8 cellular contexts compared by ENCODE assay signal in the genomic region with DNA sequence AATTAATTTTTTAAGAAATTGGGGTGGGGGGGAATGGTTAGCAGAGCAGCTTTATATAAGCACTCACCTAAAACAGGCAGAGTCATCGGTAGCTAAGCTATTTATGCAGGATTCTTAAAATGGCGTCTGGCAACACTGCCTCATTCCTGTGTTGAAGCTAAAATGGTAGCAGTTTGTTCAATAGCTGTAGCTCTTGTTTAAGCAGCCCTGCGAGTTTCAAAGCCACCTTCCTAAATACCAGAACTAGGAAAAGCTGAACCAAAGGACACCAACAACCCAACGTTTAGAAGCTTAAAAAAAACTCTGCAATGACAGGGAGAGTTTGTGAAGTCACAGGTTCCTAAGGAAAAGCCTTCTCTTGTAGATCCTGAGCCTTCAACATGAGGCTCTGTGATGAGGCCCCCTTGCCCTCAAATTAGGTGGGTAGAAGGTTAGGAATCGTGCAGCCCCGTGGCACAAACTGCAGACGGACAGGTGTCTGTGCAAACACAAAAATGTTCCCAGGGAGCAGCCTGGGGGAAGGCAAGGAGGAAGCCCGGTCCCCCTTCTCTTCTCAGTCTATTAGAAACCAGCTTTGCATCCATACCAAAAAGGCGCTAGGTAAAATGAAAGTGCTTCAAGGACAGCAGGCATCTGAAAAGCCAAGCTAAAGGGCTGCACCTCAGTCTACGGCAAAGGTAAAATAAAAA. TPM values are rescaled to one million over a fixed set of nuclear protein-coding genes. Genes with fewer than 3 reads are reported as not detected.
DNase-seq lines count a peak whose midpoint lies in the region; ATAC-seq and TF ChIP-seq lines count a peak whose summit lies in the region.

No MANE protein-coding gene starts in this region.

- no peaks in the 10 kb centered on the region for H3K9me2 ChIP-seq in neural cell (ENCODE audit: insufficient read depth, low read length)

- no peak overlapping the region for H3K27ac Mint-ChIP-seq in dendritic cell treated with granulocyte-macrophage colony-stimulating factor and Interleukin-4, amounts not matched to agents 40 ng/mL and 50 ng/mL, for 4 days

- H3K9ac ChIP-seq in neural cell (ENCODE audit: low read length) = peak overlapping the region; percentile 49

- H3K27ac ChIP-seq in neural cell (ENCODE audit: low read length) = peak overlapping the region; percentile 60

- H4K20me1 ChIP-seq in neural cell (ENCODE audit: insufficient read depth) = no peaks in the 10 kb centered on the region

- H3K4me3 ChIP-seq in neural cell (ENCODE audit: low read length) = peak overlapping the region; percentile 58

- peaks cover 44% of the 10 kb centered on the region for H3K4me1 Mint-ChIP-seq in dendritic cell treated with granulocyte-macrophage colony-stimulating factor and Interleukin-4, amounts not matched to agents 40 ng/mL and 50 ng/mL, for 4 days (ENCODE audit: low read depth)

- peaks cover 37% of the 10 kb centered on the region for H3K36me3 Mint-ChIP-seq in dendritic cell treated with granulocyte-macrophage colony-stimulating factor and Interleukin-4, amounts not matched to agents 40 ng/mL and 50 ng/mL, for 4 days (ENCODE audit: low read depth)

- TF ChIP-seq RAD21 in neural cell (conservative IDR thresholded peaks at IDR 0.05) = no peak

- H3K4me3 Mint-ChIP-seq in dendritic cell treated with granulocyte-macrophage colony-stimulating factor and Interleukin-4, amounts not matched to agents 40 ng/mL and 50 ng/mL, for 4 days = peak overlapping the region; percentile 51

- peaks cover under 1% of the 10 kb centered on the region for H3F3A ChIP-seq in neural cell (ENCODE audit: insufficient read depth, low read length, poor library complexity, severe bottlenecking)

- TF ChIP-seq CTCF in neural cell (IDR thresholded peaks at IDR 0.05; ENCODE audit: poor library complexity, severe bottlenecking) = no peak

- no peaks in the 10 kb centered on the region for H3K36me3 ChIP-seq in neural cell (ENCODE audit: insufficient read depth, low read length)

- peak; percentile 38 for DNase-seq in EH (ENCODE audit: low read depth)
- peak; percentile 74 for DNase-seq in NCI-H526 treated with DMSO at 0.1 percent for 48 hours (lab: John Stamatoyannopoulos, UW)
- no peak for DNase-seq in cerebellum (ENCODE audit: low spot score)
- no peak for DNase-seq in SIG-M5 treated with dmso at 0.1 percent for 504 hours (lab: John Stamatoyannopoulos, UW; ENCODE audit: unreplicated experiment)

- H3K9me3 ChIP-seq in neural cell (ENCODE audit: low read length) = no peaks in the 10 kb centered on the region

- H3K27me3 ChIP-seq in neural cell (ENCODE audit: insufficient read depth, low read depth, low read length) = no peaks in the 10 kb centered on the region

- intact Hi-C loops in dendritic cell treated with granulocyte-macrophage colony-stimulating factor and Interleukin-4, amounts not matched to agents 40 ng/mL and 50 ng/mL, for 4 days (cut with micrococcal nuclease) = no loop called here

- H3K27me3 Mint-ChIP-seq in dendritic cell treated with granulocyte-macrophage colony-stimulating factor and Interleukin-4, amounts not matched to agents 40 ng/mL and 50 ng/mL, for 4 days = no peaks in the 10 kb centered on the region

- peak overlapping the region; percentile 10 for H2AFZ ChIP-seq in neural cell (ENCODE audit: low read depth, low read length)

- peak overlapping the region; percentile 74 for H3K4me2 ChIP-seq in neural cell (ENCODE audit: low read length)

- TF ChIP-seq EP300 in neural cell (conservative IDR thresholded peaks at IDR 0.05; ENCODE audit: poor library complexity, severe bottlenecking) = no peak

- no peak for ATAC-seq in HG03521 (IDR thresholded peaks at IDR 0.05; ENCODE audit: unreplicated experiment)
- ATAC-seq in HG03439 (IDR thresholded peaks at IDR 0.05; ENCODE audit: unreplicated experiment) = no peak

- H3K79me2 ChIP-seq in neural cell (replicated peaks; ENCODE audit: insufficient read depth, low read length) = peaks cover 73% of the 10 kb centered on the region

- H3K9me3 Mint-ChIP-seq in dendritic cell treated with granulocyte-macrophage colony-stimulating factor and Interleukin-4, amounts not matched to agents 40 ng/mL and 50 ng/mL, for 4 days = no peaks in the 10 kb centered on the region

TF ChIP-seq in neural cell, 6 proteins besides CTCF, POLR2A, EP300 and RAD21:
- TF ChIP-seq TAF1 (IDR thresholded peaks at IDR 0.05; ENCODE audit: low read depth) = peak; percentile 32
- TF ChIP-seq POLR2AphosphoS5 (IDR thresholded peaks at IDR 0.05) = no peak
- TF ChIP-seq, protein P1, sequence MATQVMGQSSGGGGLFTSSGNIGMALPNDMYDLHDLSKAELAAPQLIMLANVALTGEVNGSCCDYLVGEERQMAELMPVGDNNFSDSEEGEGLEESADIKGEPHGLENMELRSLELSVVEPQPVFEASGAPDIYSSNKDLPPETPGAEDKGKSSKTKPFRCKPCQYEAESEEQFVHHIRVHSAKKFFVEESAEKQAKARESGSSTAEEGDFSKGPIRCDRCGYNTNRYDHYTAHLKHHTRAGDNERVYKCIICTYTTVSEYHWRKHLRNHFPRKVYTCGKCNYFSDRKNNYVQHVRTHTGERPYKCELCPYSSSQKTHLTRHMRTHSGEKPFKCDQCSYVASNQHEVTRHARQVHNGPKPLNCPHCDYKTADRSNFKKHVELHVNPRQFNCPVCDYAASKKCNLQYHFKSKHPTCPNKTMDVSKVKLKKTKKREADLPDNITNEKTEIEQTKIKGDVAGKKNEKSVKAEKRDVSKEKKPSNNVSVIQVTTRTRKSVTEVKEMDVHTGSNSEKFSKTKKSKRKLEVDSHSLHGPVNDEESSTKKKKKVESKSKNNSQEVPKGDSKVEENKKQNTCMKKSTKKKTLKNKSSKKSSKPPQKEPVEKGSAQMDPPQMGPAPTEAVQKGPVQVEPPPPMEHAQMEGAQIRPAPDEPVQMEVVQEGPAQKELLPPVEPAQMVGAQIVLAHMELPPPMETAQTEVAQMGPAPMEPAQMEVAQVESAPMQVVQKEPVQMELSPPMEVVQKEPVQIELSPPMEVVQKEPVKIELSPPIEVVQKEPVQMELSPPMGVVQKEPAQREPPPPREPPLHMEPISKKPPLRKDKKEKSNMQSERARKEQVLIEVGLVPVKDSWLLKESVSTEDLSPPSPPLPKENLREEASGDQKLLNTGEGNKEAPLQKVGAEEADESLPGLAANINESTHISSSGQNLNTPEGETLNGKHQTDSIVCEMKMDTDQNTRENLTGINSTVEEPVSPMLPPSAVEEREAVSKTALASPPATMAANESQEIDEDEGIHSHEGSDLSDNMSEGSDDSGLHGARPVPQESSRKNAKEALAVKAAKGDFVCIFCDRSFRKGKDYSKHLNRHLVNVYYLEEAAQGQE (IDR thresholded peaks at IDR 0.05; ENCODE audit: borderline replicate concordance) = peak; percentile 48
TF ChIP-seq in neural cell: peak in this region for 2.

RNA-seq across cellular contexts. Expression of a gene that starts 4.7 kb away (rescaled TPM):
- 16.8 and 20.5 TPM in 2 replicates for polyA plus RNA-seq in neural cell
- polyA minus RNA-seq in neural cell = 35.3 and 42.6 TPM in 2 replicates
- 39.7 TPM for total RNA-seq in cerebellum

Comparison
In these comparisons a context has a peak if more than half of its experiments do, and no peak if none do; other contexts are left out.
1. DNase-seq: peak in EH (single experiment) and NCI-H526 treated with DMSO at 0.1 percent for 48 hours (single experiment); none in cerebellum (single experiment) and SIG-M5 treated with dmso at 0.1 percent for 504 hours (single experiment).